Comparison of ENCODE assay signal across 10 cellular contexts in genomic region chr6:72382602-72383529, GRCh38.
DNase-seq lines count a peak whose midpoint lies in the region; ATAC-seq, FAIRE-seq and TF ChIP-seq lines count a peak whose summit lies in the region.
"Had no signal": no experiment of that assay in that cellular context is flagged by ENCODE, and none has a peak within 500 bp of the region (broad histone marks: within the 10 kb centered on the region; RNA-seq: fewer than 3 reads in every experiment).

No MANE protein-coding gene starts in this region.

- DNase-seq in GM12878 (ENCODE audit: low read depth, low spot score) (peak; percentile 66), left ventricle myocardium superior (no peak), tibial artery (no peak), nephron progenitor cell (no peak)
- no peak for DNase-seq in activated CD4-positive, alpha-beta T cell treated with anti-CD3 and anti-CD28 coated beads for 36 hours
- DNase-seq: left ventricle myocardium inferior had no signal

- peaks cover 5% of the 10 kb centered on the region for H3K36me3 Mint-ChIP-seq in nephron progenitor cell (ENCODE audit: low read depth)
- H3K36me3 Mint-ChIP-seq in activated CD4-positive, alpha-beta T cell treated with anti-CD3 and anti-CD28 coated beads for 36 hours (ENCODE audit: low read depth): no peaks in the 10 kb centered on the region

- H3K27me3 ChIP-seq in GM12878 (replicated peaks in 1 of 2; ENCODE audit: control insufficient read depth in 2 of 2, insufficient read depth in 2 of 2, low read length in 1 of 2) (no peaks in the 10 kb centered on the region), tibial artery (no peaks in the 10 kb centered on the region)
- H3K27me3 ChIP-seq: cardiac muscle cell had no signal

- RAD21 ChIA-PET in GM12878 (lab: Charles Lee; ENCODE audit: unreplicated experiment): no interaction called here

- H3K9me3 ChIP-seq in GM12878 (replicated peaks; ENCODE audit: control insufficient read depth, insufficient read depth, low read length) (no peaks in the 10 kb centered on the region), tibial artery (no peaks in the 10 kb centered on the region)
- H3K9me3 ChIP-seq: left ventricle myocardium inferior had no signal

- SMC1A ChIA-PET in GM12878 (lab: Charles Lee; ENCODE audit: uncharacterized antibody, unreplicated experiment): interaction anchor here (2.2 kb wide), 1 partner anchor 11 kb away, joined by 8 read pairs; no protein-coding TSS in a partner anchor

- POLR2A ChIA-PET in GM12878 (lab: Charles Lee): interaction anchor here (0.5 kb wide), 1 partner anchor 206 kb away, joined by 3 read pairs; no protein-coding TSS in a partner anchor
- POLR2A ChIA-PET in activated CD4-positive, alpha-beta T cell treated with anti-CD3 and anti-CD28 coated beads for 36 hours (lab: Charles Lee): no interaction called here

- no peaks in the 10 kb centered on the region for H3K27me3 Mint-ChIP-seq in nephron progenitor cell (ENCODE audit: low read depth, poor library complexity)
- H3K27me3 Mint-ChIP-seq in activated CD4-positive, alpha-beta T cell treated with anti-CD3 and anti-CD28 coated beads for 36 hours: peaks cover 4% of the 10 kb centered on the region

- H3K4me1 Mint-ChIP-seq in nephron progenitor cell: no peaks in the 10 kb centered on the region
- no peaks in the 10 kb centered on the region for H3K4me1 Mint-ChIP-seq in activated CD4-positive, alpha-beta T cell treated with anti-CD3 and anti-CD28 coated beads for 36 hours

- no peaks in the 10 kb centered on the region for H3K79me2 ChIP-seq in GM12878 (ENCODE audit: control insufficient read depth, insufficient read depth, low read length)

- ATAC-seq in GM18861 (IDR thresholded peaks at IDR 0.05; ENCODE audit: unreplicated experiment) (peak; percentile 98), GM21529 (IDR thresholded peaks at IDR 0.05; ENCODE audit: unreplicated experiment) (peak; percentile 97), HG03135 (IDR thresholded peaks at IDR 0.05; ENCODE audit: unreplicated experiment) (peak; percentile 98), GM12878 (peak; percentile 98), left ventricle myocardium superior (no peak)
- no peak for ATAC-seq in activated CD4-positive, alpha-beta T cell treated with anti-CD3 and anti-CD28 coated beads for 36 hours

- peak overlapping the region; percentile 76 for H3K4me2 ChIP-seq in GM12878 (ENCODE audit: control insufficient read depth, insufficient read depth)

- CTCF ChIA-PET in GM12878 (lab: Yijun Ruan, JAX): interaction anchor here (0.6 to 1.0 kb wide), 3 partner anchors 107 to 1356 kb away, joined by 3 read pairs; no protein-coding TSS in a partner anchor
- CTCF ChIA-PET in activated CD4-positive, alpha-beta T cell treated with anti-CD3 and anti-CD28 coated beads for 36 hours (lab: Charles Lee): interaction anchor here (1.2 kb wide), 1 partner anchor 197 kb away, joined by 3 read pairs; no protein-coding TSS in a partner anchor

- FAIRE-seq in GM12878 (lab: Jason Lieb, UNC): peak; percentile 90

- H3K4me1 ChIP-seq in GM12878 (ENCODE audit: control insufficient read depth, insufficient read depth, low read length) (peaks cover 15% of the 10 kb centered on the region; the same call in 1 of the 2 replicates), tibial artery (no peaks in the 10 kb centered on the region)
- H3K4me1 ChIP-seq: left ventricle myocardium inferior had no signal

- in situ Hi-C loops in GM12878 (cut with MboI): no loop called here

- H3K36me3 ChIP-seq in GM12878 (ENCODE audit: control insufficient read depth in 2 of 2, insufficient read depth in 2 of 2, low read length in 1 of 2) (no peaks in the 10 kb centered on the region), tibial artery (no peaks in the 10 kb centered on the region)
- H3K36me3 ChIP-seq: cardiac muscle cell, left ventricle myocardium inferior had no signal

- no peak overlapping the region for H3K4me3 Mint-ChIP-seq in nephron progenitor cell
- no peak overlapping the region for H3K4me3 Mint-ChIP-seq in activated CD4-positive, alpha-beta T cell treated with anti-CD3 and anti-CD28 coated beads for 36 hours

- peak overlapping the region; percentile 38 for H3K27ac ChIP-seq in GM12878 (ENCODE audit: control insufficient read depth, insufficient read depth)
- H3K27ac ChIP-seq in tibial artery: no peak overlapping the region
- H3K27ac ChIP-seq: cardiac muscle cell, left ventricle myocardium inferior had no signal

- H3K9ac ChIP-seq in GM12878 (ENCODE audit: control insufficient read depth, insufficient read depth, low read length): no peak overlapping the region

- no peak for TF ChIP-seq RAD21 in GM12878 (IDR thresholded peaks at IDR 0.05; ENCODE audit: insufficient read depth, low read depth, low read length)

- intact Hi-C loops in GM12878 (cut with micrococcal nuclease; ENCODE audit: unreplicated experiment): no loop called here
- intact Hi-C loops in left ventricle myocardium superior (cut with micrococcal nuclease): no loop called here
- intact Hi-C loops in tibial artery (cut with DNase I; ENCODE audit: low total_unique reads): no loop called here
- intact Hi-C loops in activated CD4-positive, alpha-beta T cell treated with anti-CD3 and anti-CD28 coated beads for 36 hours (cut with DNase I, micrococcal nuclease): no loop called here

- TF ChIP-seq CTCF in GM12878 (IDR thresholded peaks at IDR 0.05 in 2 of 3, conservative IDR thresholded peaks at IDR 0.05 in 1 of 3; ENCODE audit: control insufficient read depth in 2 of 3, extremely low read depth in 1 of 3, insufficient read depth in 1 of 3, low read depth in 3 of 3, low read length in 3 of 3): no peak
- no peak for TF ChIP-seq CTCF in tibial artery (IDR thresholded peaks at IDR 0.05)
- TF ChIP-seq CTCF in nephron progenitor cell (IDR thresholded peaks at IDR 0.05): no peak

- no peak overlapping the region for H3K27ac Mint-ChIP-seq in nephron progenitor cell
- H3K27ac Mint-ChIP-seq in activated CD4-positive, alpha-beta T cell treated with anti-CD3 and anti-CD28 coated beads for 36 hours: no peak overlapping the region

- TF ChIP-seq POLR2A in GM12878 (IDR thresholded peaks at IDR 0.05; ENCODE audit: low read depth, low read length): no peak

- H3K4me3 ChIP-seq in GM12878: peak overlapping the region; percentile 26; the same call in 1 of the 2 replicates
- H3K4me3 ChIP-seq in tibial artery: no peak overlapping the region
- H3K4me3 ChIP-seq: cardiac muscle cell, left ventricle myocardium inferior had no signal

- H3K9me3 Mint-ChIP-seq in nephron progenitor cell: peaks cover 4% of the 10 kb centered on the region
- H3K9me3 Mint-ChIP-seq in activated CD4-positive, alpha-beta T cell treated with anti-CD3 and anti-CD28 coated beads for 36 hours (ENCODE audit: low read depth): no peaks in the 10 kb centered on the region

- BruUV-seq in GM12878 (replicated peaks; lab: Mats Ljungman, UMichigan): no TSS peak

- WGBS in GM12878 (ENCODE audit: insufficient coverage, insufficient replicate concordance, low lambda C conversion rate, missing lambda C conversion rate): 13% methylated on average over 4 of the region's 4 CpGs

- peak overlapping the region; percentile 74 for H2AFZ ChIP-seq in GM12878 (ENCODE audit: control insufficient read depth, low read depth, low read length)

- H4K20me1 ChIP-seq in GM12878 (ENCODE audit: control insufficient read depth, insufficient read depth): no peaks in the 10 kb centered on the region

- TF ChIP-seq EP300 in GM12878 (IDR thresholded peaks at IDR 0.05; ENCODE audit: borderline replicate concordance in 1 of 2, control insufficient read depth in 1 of 2, low read depth in 2 of 2, low read length in 2 of 2): peak in 1 of 2 experiments; percentile 81; a peak in 2 of 4 replicates

TF ChIP-seq in GM12878, 131 proteins besides CTCF, POLR2A, EP300 and RAD21 (continues in another document):
- no peak for TF ChIP-seq STAT3 (IDR thresholded peaks at IDR 0.05; ENCODE audit: low read depth, low read length)
- no peak for TF ChIP-seq ESRRA (IDR thresholded peaks at IDR 0.05; ENCODE audit: low read length)
- peak; percentile 53; the same call in 1 of the 2 replicates for TF ChIP-seq MXI1 (IDR thresholded peaks at IDR 0.05; ENCODE audit: low read depth, low read length)
- TF ChIP-seq IKZF2 (IDR thresholded peaks at IDR 0.05): peak; percentile 12 to 34; a peak in 1 of 4 replicates
- TF ChIP-seq RELB (IDR thresholded peaks at IDR 0.05; ENCODE audit: low read depth): peak; percentile 51; the same call in 1 of the 2 replicates
- TF ChIP-seq NBN (IDR thresholded peaks at IDR 0.05): 0 out of 2 replicates have a peak, but pooled peaks have one; percentile 53
- TF ChIP-seq ATF7 (IDR thresholded peaks at IDR 0.05; ENCODE audit: low read depth): 0 out of 2 replicates have a peak, but pooled peaks have one; percentile 37
- no peak for TF ChIP-seq RFX5 (IDR thresholded peaks at IDR 0.05; ENCODE audit: low read depth, low read length)
- TF ChIP-seq ASH2L (IDR thresholded peaks at IDR 0.05; ENCODE audit: borderline replicate concordance, low read depth): 0 out of 2 replicates have a peak, but pooled peaks have one; percentile 45
- TF ChIP-seq IRF4 (IDR thresholded peaks at IDR 0.05; ENCODE audit: low read depth, low read length): peak; percentile 70
- TF ChIP-seq USF2 (IDR thresholded peaks at IDR 0.05; ENCODE audit: borderline replicate concordance, low read depth, low read length): no peak
- peak; percentile 49; the same call in 1 of the 2 replicates for TF ChIP-seq MEF2A (IDR thresholded peaks at IDR 0.05; ENCODE audit: insufficient read depth, low read depth, low read length)
- peak; percentile 51 for TF ChIP-seq MEF2B (IDR thresholded peaks at IDR 0.05; ENCODE audit: partially characterized antibody, poor library complexity, severe bottlenecking)
- TF ChIP-seq NR2F1 (conservative IDR thresholded peaks at IDR 0.05): no peak

Comparison
In these comparisons a context has a peak if more than half of its experiments do, and no peak if none do; other contexts are left out.
1. ATAC-seq: peak in GM18861 (single experiment), GM21529 (single experiment), HG03135 (single experiment) and GM12878 (single experiment); none in left ventricle myocardium superior (single experiment) and activated CD4-positive, alpha-beta T cell treated with anti-CD3 and anti-CD28 coated beads for 36 hours (single experiment).